1 cellular context compared by ENCODE assay signal in the genomic region with DNA sequence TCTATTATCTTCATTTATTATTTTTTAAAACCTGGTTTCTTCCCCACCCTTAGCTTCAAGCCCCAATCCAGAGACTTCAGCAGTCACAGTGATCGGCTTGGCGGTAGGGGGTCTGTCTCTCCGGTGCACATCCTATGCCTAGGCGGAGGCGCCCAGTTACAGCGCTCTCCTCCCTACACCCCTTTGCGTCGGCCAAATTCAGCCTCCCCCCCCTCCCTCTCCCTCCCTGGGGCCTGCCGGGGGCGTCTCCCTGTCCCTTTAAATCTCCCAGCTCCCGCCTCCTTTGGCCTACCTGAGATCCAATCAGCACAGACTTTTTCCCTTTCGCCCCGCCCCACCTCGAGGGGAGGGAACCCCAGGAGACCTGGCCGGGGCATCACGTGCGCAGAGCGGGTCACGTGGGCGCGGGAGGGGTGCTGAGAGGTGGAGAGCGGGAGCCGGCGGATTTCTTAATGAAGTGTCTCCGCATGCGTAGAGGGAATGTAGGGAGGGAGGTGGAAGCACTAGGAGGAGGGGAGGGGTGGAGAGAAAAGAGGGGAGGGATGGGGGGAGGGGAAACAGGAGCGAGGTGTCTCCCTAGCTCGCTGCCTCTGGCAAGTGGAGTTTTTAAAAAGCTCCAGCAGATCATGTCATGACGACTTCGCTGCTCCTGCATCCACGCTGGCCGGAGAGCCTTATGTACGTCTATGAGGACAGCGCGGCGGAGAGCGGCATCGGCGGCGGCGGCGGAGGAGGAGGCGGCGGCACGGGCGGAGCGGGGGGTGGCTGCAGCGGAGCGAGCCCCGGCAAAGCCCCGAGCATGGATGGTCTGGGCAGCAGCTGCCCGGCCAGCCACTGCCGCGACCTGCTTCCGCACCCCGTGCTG.
A peak's percentile ranks its signal among the peaks of the same experiment; 100 is the strongest.
TF ChIP-seq lines count a peak whose summit lies in the region.

A gene with protein sequence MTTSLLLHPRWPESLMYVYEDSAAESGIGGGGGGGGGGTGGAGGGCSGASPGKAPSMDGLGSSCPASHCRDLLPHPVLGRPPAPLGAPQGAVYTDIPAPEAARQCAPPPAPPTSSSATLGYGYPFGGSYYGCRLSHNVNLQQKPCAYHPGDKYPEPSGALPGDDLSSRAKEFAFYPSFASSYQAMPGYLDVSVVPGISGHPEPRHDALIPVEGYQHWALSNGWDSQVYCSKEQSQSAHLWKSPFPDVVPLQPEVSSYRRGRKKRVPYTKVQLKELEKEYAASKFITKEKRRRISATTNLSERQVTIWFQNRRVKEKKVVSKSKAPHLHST (plus strand): TSS at position 556 of the 865 bp plus-strand sequence. CDS start 76 bp downstream, at position 632.

TF ChIP-seq in GM12878, 131 proteins besides CTCF, POLR2A, EP300 and RAD21:
- TF ChIP-seq, protein P1, sequence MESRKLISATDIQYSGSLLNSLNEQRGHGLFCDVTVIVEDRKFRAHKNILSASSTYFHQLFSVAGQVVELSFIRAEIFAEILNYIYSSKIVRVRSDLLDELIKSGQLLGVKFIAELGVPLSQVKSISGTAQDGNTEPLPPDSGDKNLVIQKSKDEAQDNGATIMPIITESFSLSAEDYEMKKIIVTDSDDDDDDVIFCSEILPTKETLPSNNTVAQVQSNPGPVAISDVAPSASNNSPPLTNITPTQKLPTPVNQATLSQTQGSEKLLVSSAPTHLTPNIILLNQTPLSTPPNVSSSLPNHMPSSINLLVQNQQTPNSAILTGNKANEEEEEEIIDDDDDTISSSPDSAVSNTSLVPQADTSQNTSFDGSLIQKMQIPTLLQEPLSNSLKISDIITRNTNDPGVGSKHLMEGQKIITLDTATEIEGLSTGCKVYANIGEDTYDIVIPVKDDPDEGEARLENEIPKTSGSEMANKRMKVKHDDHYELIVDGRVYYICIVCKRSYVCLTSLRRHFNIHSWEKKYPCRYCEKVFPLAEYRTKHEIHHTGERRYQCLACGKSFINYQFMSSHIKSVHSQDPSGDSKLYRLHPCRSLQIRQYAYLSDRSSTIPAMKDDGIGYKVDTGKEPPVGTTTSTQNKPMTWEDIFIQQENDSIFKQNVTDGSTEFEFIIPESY (IDR thresholded peaks at IDR 0.05): no peak
- TF ChIP-seq, protein P2, sequence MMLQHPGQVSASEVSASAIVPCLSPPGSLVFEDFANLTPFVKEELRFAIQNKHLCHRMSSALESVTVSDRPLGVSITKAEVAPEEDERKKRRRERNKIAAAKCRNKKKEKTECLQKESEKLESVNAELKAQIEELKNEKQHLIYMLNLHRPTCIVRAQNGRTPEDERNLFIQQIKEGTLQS (IDR thresholded peaks at IDR 0.05; ENCODE audit: borderline replicate concordance, extremely low read depth, low read depth, low read length): peak; percentile 76; the same call in 1 of the 2 replicates
- TF ChIP-seq BHLHE40 (IDR thresholded peaks at IDR 0.05; ENCODE audit: borderline replicate concordance in 1 of 2, low read depth in 2 of 2, low read length in 1 of 2) (peak in 1 of 2 experiments; percentile 49; a peak in 2 of 4 replicates), RB1 (IDR thresholded peaks at IDR 0.05; ENCODE audit: borderline replicate concordance) (no peak), ZNF622 (IDR thresholded peaks at IDR 0.05) (no peak), SRF (IDR thresholded peaks at IDR 0.05; ENCODE audit: low read depth in 2 of 2, low read length in 2 of 2) (no peak), RAD51 (IDR thresholded peaks at IDR 0.05) (peak; percentile 54; the same call in 1 of the 2 replicates)
- TF ChIP-seq, protein P3, sequence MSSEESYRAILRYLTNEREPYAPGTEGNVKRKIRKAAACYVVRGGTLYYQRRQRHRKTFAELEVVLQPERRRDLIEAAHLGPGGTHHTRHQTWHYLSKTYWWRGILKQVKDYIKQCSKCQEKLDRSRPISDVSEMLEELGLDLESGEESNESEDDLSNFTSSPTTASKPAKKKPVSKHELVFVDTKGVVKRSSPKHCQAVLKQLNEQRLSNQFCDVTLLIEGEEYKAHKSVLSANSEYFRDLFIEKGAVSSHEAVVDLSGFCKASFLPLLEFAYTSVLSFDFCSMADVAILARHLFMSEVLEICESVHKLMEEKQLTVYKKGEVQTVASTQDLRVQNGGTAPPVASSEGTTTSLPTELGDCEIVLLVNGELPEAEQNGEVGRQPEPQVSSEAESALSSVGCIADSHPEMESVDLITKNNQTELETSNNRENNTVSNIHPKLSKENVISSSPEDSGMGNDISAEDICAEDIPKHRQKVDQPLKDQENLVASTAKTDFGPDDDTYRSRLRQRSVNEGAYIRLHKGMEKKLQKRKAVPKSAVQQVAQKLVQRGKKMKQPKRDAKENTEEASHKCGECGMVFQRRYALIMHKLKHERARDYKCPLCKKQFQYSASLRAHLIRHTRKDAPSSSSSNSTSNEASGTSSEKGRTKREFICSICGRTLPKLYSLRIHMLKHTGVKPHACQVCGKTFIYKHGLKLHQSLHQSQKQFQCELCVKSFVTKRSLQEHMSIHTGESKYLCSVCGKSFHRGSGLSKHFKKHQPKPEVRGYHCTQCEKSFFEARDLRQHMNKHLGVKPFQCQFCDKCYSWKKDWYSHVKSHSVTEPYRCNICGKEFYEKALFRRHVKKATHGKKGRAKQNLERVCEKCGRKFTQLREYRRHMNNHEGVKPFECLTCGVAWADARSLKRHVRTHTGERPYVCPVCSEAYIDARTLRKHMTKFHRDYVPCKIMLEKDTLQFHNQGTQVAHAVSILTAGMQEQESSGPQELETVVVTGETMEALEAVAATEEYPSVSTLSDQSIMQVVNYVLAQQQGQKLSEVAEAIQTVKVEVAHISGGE (CRISPR knock-in tag; IDR thresholded peaks at IDR 0.05): no peak
- TF ChIP-seq, protein P4, sequence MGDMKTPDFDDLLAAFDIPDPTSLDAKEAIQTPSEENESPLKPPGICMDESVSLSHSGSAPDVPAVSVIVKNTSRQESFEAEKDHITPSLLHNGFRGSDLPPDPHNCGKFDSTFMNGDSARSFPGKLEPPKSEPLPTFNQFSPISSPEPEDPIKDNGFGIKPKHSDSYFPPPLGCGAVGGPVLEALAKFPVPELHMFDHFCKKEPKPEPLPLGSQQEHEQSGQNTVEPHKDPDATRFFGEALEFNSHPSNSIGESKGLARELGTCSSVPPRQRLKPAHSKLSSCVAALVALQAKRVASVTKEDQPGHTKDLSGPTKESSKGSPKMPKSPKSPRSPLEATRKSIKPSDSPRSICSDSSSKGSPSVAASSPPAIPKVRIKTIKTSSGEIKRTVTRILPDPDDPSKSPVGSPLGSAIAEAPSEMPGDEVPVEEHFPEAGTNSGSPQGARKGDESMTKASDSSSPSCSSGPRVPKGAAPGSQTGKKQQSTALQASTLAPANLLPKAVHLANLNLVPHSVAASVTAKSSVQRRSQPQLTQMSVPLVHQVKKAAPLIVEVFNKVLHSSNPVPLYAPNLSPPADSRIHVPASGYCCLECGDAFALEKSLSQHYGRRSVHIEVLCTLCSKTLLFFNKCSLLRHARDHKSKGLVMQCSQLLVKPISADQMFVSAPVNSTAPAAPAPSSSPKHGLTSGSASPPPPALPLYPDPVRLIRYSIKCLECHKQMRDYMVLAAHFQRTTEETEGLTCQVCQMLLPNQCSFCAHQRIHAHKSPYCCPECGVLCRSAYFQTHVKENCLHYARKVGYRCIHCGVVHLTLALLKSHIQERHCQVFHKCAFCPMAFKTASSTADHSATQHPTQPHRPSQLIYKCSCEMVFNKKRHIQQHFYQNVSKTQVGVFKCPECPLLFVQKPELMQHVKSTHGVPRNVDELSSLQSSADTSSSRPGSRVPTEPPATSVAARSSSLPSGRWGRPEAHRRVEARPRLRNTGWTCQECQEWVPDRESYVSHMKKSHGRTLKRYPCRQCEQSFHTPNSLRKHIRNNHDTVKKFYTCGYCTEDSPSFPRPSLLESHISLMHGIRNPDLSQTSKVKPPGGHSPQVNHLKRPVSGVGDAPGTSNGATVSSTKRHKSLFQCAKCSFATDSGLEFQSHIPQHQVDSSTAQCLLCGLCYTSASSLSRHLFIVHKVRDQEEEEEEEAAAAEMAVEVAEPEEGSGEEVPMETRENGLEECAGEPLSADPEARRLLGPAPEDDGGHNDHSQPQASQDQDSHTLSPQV (IDR thresholded peaks at IDR 0.05): no peak
- TF ChIP-seq, protein P5, sequence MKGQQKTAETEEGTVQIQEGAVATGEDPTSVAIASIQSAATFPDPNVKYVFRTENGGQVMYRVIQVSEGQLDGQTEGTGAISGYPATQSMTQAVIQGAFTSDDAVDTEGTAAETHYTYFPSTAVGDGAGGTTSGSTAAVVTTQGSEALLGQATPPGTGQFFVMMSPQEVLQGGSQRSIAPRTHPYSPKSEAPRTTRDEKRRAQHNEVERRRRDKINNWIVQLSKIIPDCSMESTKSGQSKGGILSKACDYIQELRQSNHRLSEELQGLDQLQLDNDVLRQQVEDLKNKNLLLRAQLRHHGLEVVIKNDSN (IDR thresholded peaks at IDR 0.05; ENCODE audit: borderline replicate concordance, extremely low read length, insufficient read depth, low read depth, low read length): peak; percentile 79
